ENCODE assay signal across 20 cellular contexts in genomic region chr9:135037521-135038250, GRCh38. TPM values are rescaled to one million over a fixed set of nuclear protein-coding genes. Genes with fewer than 3 reads are reported as not detected.
A peak's percentile ranks its signal among the peaks of the same experiment; 100 is the strongest.
DNase-seq lines count a peak whose midpoint lies in the region; TF ChIP-seq lines count a peak whose summit lies in the region.
"Had no signal": no experiment of that assay in that cellular context is flagged by ENCODE, and none has a peak within 500 bp of the region (broad histone marks: within the 10 kb centered on the region; RNA-seq: fewer than 3 reads in every experiment).

No MANE protein-coding gene starts in this region.

- no peak overlapping the region for H4K5ac ChIP-seq in H9 (ENCODE audit: insufficient read length, low read depth, low read length)

- H3K27me3 ChIP-seq in H9 (ENCODE audit: insufficient read depth, low read length) (no peaks in the 10 kb centered on the region), osteoblast (ENCODE audit: insufficient read depth, low read length) (no peaks in the 10 kb centered on the region)
- no peaks in the 10 kb centered on the region for H3K27me3 ChIP-seq in effector memory CD4-positive, alpha-beta T cell (replicated peaks; ENCODE audit: control insufficient read depth, insufficient read depth, low read length, poor library complexity, severe bottlenecking)

- H3K23me2 ChIP-seq in H9 (ENCODE audit: insufficient read length, low read depth, low read length, poor library complexity, severe bottlenecking) = no peaks in the 10 kb centered on the region

- peak; percentile 14 for DNase-seq in H9
- peak; percentile 12 for DNase-seq in activated CD4-positive, alpha-beta memory T cell treated with anti-CD3 and anti-CD28 coated beads, Interleukin-2, amount 10 ng/mL, durations not matched to agents 7 days and 5 days
- peak; percentile 41 for DNase-seq in osteoblast (ENCODE audit: insufficient read length, low spot score, missing footprints)
- DNase-seq in type B pancreatic cell (ENCODE audit: extremely low spot score, unreplicated experiment) = peak; percentile 52
- DNase-seq in GM19238 (ENCODE audit: insufficient read length, low spot score) = no peak
- no peak for DNase-seq in effector memory CD4-positive, alpha-beta T cell
- DNase-seq in activated T-helper 1 cell treated with anti-CD3 and anti-CD28 coated beads, Interleukin-12 subunit alpha, Interleukin-12 subunit beta, Interleukin-2, Interleukin-4 antibody, amounts not matched to agents 30 ng/mL and 10 ng/mL and 1 ng/mL, durations not matched to agents 14 hours and 24 hours and 36 hours (ENCODE audit: low spot score) = no peak
- DNase-seq: CD4-positive, CD25-positive, alpha-beta regulatory T cell; COR-L47; DMS 273 treated with DMSO at 0.1 percent for 48 hours; GM23248; HCEC 1CT; MM.1S; NCI-H1105; NCI-H2081; NCI-H510A treated with DMSO at 0.1 percent for 48 hours; NCI-H774; Right ventricle myocardium superior had no signal

- H4K20me1 ChIP-seq in H9 (ENCODE audit: control insufficient read depth, insufficient read depth, insufficient read length) (peaks cover 2% of the 10 kb centered on the region), osteoblast (ENCODE audit: insufficient read depth, low read length) (no peaks in the 10 kb centered on the region)

- H3K9ac ChIP-seq in H9 (ENCODE audit: extremely low read depth, insufficient read length, low read length) = no peak overlapping the region
- H3K9ac ChIP-seq: GM23248 had no signal

- H3K4me1 Mint-ChIP-seq in H9 (peaks cover 7% of the 10 kb centered on the region in 2 experiments; a peak in 3 of 4 replicates), type B pancreatic cell (ENCODE audit: unreplicated experiment) (no peaks in the 10 kb centered on the region)
- no peaks in the 10 kb centered on the region for H3K4me1 Mint-ChIP-seq in activated CD4-positive, alpha-beta memory T cell treated with anti-CD3 and anti-CD28 coated beads, Interleukin-2, amount 10 ng/mL, durations not matched to agents 7 days and 5 days
- H3K4me1 Mint-ChIP-seq in activated T-helper 1 cell treated with anti-CD3 and anti-CD28 coated beads, Interleukin-12 subunit alpha, Interleukin-12 subunit beta, Interleukin-2, Interleukin-4 antibody, amounts not matched to agents 30 ng/mL and 10 ng/mL and 1 ng/mL, durations not matched to agents 14 hours and 24 hours and 36 hours (ENCODE audit: low read depth) = no peaks in the 10 kb centered on the region
- H3K4me1 Mint-ChIP-seq: CD4-positive, CD25-positive, alpha-beta regulatory T cell had no signal

- H3K4ac ChIP-seq in H9 (ENCODE audit: low read depth, low read length) = no peak overlapping the region

- no peak overlapping the region for H4K8ac ChIP-seq in H9 (replicated peaks; ENCODE audit: insufficient read length, low read depth, low read length)

- H2AFZ ChIP-seq in H9 (ENCODE audit: low read length) (no peak overlapping the region), osteoblast (ENCODE audit: low read length) (no peak overlapping the region)
- H2AFZ ChIP-seq: GM23248 had no signal

- no peaks in the 10 kb centered on the region for H3K79me1 ChIP-seq in H9 (ENCODE audit: insufficient read depth, low read depth, low read length, poor library complexity, severe bottlenecking)

- no peaks in the 10 kb centered on the region for H3K36me3 ChIP-seq in osteoblast (ENCODE audit: insufficient read depth, low read length)
- no peaks in the 10 kb centered on the region for H3K36me3 ChIP-seq in effector memory CD4-positive, alpha-beta T cell (ENCODE audit: control insufficient read depth, insufficient read depth, low read length)

- H3K27ac Mint-ChIP-seq in H9 = peak overlapping the region in 1 of 3 experiments; percentile 76; a peak in 1 of 7 replicates
- H3K27ac Mint-ChIP-seq in activated CD4-positive, alpha-beta memory T cell treated with anti-CD3 and anti-CD28 coated beads, Interleukin-2, amount 10 ng/mL, durations not matched to agents 7 days and 5 days = no peak overlapping the region
- no peak overlapping the region for H3K27ac Mint-ChIP-seq in type B pancreatic cell
- no peak overlapping the region for H3K27ac Mint-ChIP-seq in activated T-helper 1 cell treated with anti-CD3 and anti-CD28 coated beads, Interleukin-12 subunit alpha, Interleukin-12 subunit beta, Interleukin-2, Interleukin-4 antibody, amounts not matched to agents 30 ng/mL and 10 ng/mL and 1 ng/mL, durations not matched to agents 14 hours and 24 hours and 36 hours
- H3K27ac Mint-ChIP-seq: CD4-positive, CD25-positive, alpha-beta regulatory T cell had no signal

- TF ChIP-seq CTCF in H9 (conservative IDR thresholded peaks at IDR 0.05) = no peak
- no peak for TF ChIP-seq CTCF in osteoblast (IDR thresholded peaks at IDR 0.05; ENCODE audit: extremely low read depth, low read depth, low read length)
- TF ChIP-seq CTCF in type B pancreatic cell (conservative IDR thresholded peaks at IDR 0.05) = no peak

- no peak overlapping the region for H3K4me3 ChIP-seq in osteoblast (ENCODE audit: insufficient read depth, low read length)
- no peak overlapping the region for H3K4me3 ChIP-seq in effector memory CD4-positive, alpha-beta T cell (ENCODE audit: insufficient read depth, low read depth, low read length, poor library complexity, severe bottlenecking)
- H3K4me3 ChIP-seq: GM23248 had no signal

- H3K79me2 ChIP-seq in H9 (ENCODE audit: insufficient read depth, low read length) = no peaks in the 10 kb centered on the region
- no peaks in the 10 kb centered on the region for H3K79me2 ChIP-seq in osteoblast (ENCODE audit: insufficient read depth, low read length)

- H3K18ac ChIP-seq in H9 (ENCODE audit: insufficient read length, low read depth, low read length) = no peak overlapping the region

- no peak overlapping the region for H3K27ac ChIP-seq in H9 (ENCODE audit: insufficient read length, low read depth, low read length)
- no peak overlapping the region for H3K27ac ChIP-seq in osteoblast (ENCODE audit: low read depth, low read length)
- H3K27ac ChIP-seq in effector memory CD4-positive, alpha-beta T cell (ENCODE audit: insufficient read depth, low read length, poor library complexity, severe bottlenecking) = no peak overlapping the region
- H3K27ac ChIP-seq: GM23248 had no signal

- POLR2A ChIA-PET in activated CD4-positive, alpha-beta memory T cell treated with anti-CD3 and anti-CD28 coated beads, Interleukin-2, amount 10 ng/mL, durations not matched to agents 7 days and 5 days (lab: Charles Lee) = no interaction called here

- no peak overlapping the region for H2AK5ac ChIP-seq in H9 (ENCODE audit: insufficient read length, low read length)

- no peak overlapping the region for H2BK5ac ChIP-seq in H9 (ENCODE audit: insufficient read length, low read length)

- H3K56ac ChIP-seq in H9 (ENCODE audit: insufficient read length, low read depth, low read length) = no peak overlapping the region

- intact Hi-C loops in activated T-helper 1 cell treated with anti-CD3 and anti-CD28 coated beads, Interleukin-12 subunit alpha, Interleukin-12 subunit beta, Interleukin-2, Interleukin-4 antibody, amounts not matched to agents 30 ng/mL and 10 ng/mL and 1 ng/mL, durations not matched to agents 14 hours and 24 hours and 36 hours (cut with micrococcal nuclease) = no loop called here

- no peak overlapping the region for H3K23ac ChIP-seq in H9 (ENCODE audit: insufficient read length, low read depth, low read length)

- H2BK12ac ChIP-seq in H9 (ENCODE audit: insufficient read length, low read depth, low read length) = no peak overlapping the region

- H3T11ph ChIP-seq in H9 (ENCODE audit: low read length) = no peak overlapping the region

- no peaks in the 10 kb centered on the region for H3K4me1 ChIP-seq in H9 (ENCODE audit: insufficient read depth, low read length)
- H3K4me1 ChIP-seq in osteoblast (ENCODE audit: insufficient read depth, low read length) = no peaks in the 10 kb centered on the region
- no peaks in the 10 kb centered on the region for H3K4me1 ChIP-seq in effector memory CD4-positive, alpha-beta T cell (ENCODE audit: control insufficient read depth, insufficient read depth, low read length, poor library complexity, severe bottlenecking)

- H2BK15ac ChIP-seq in H9 (ENCODE audit: low read depth, low read length) = no peak overlapping the region

- H3K9me3 Mint-ChIP-seq in H9 = no peaks in the 10 kb centered on the region
- H3K9me3 Mint-ChIP-seq in activated CD4-positive, alpha-beta memory T cell treated with anti-CD3 and anti-CD28 coated beads, Interleukin-2, amount 10 ng/mL, durations not matched to agents 7 days and 5 days = no peaks in the 10 kb centered on the region
- H3K9me3 Mint-ChIP-seq in type B pancreatic cell = no peaks in the 10 kb centered on the region
- no peaks in the 10 kb centered on the region for H3K9me3 Mint-ChIP-seq in activated T-helper 1 cell treated with anti-CD3 and anti-CD28 coated beads, Interleukin-12 subunit alpha, Interleukin-12 subunit beta, Interleukin-2, Interleukin-4 antibody, amounts not matched to agents 30 ng/mL and 10 ng/mL and 1 ng/mL, durations not matched to agents 14 hours and 24 hours and 36 hours

- H2BK20ac ChIP-seq in H9 (ENCODE audit: low read depth, low read length, poor library complexity, severe bottlenecking) = no peak overlapping the region

- WGBS in H9 (ENCODE audit: extremely low coverage, insufficient read length, low lambda C conversion rate) = no CpG with 5 or more reads among the region's 20 CpGs

- H3K4me3 Mint-ChIP-seq in H9 = no peak overlapping the region
- H3K4me3 Mint-ChIP-seq in activated CD4-positive, alpha-beta memory T cell treated with anti-CD3 and anti-CD28 coated beads, Interleukin-2, amount 10 ng/mL, durations not matched to agents 7 days and 5 days = no peak overlapping the region
- no peak overlapping the region for H3K4me3 Mint-ChIP-seq in type B pancreatic cell
- no peak overlapping the region for H3K4me3 Mint-ChIP-seq in activated T-helper 1 cell treated with anti-CD3 and anti-CD28 coated beads, Interleukin-12 subunit alpha, Interleukin-12 subunit beta, Interleukin-2, Interleukin-4 antibody, amounts not matched to agents 30 ng/mL and 10 ng/mL and 1 ng/mL, durations not matched to agents 14 hours and 24 hours and 36 hours
- H3K4me3 Mint-ChIP-seq: CD4-positive, CD25-positive, alpha-beta regulatory T cell had no signal

- no peak overlapping the region for H2BK120ac ChIP-seq in H9 (ENCODE audit: low read depth, low read length, poor library complexity, severe bottlenecking)

- CTCF ChIA-PET in activated CD4-positive, alpha-beta memory T cell treated with anti-CD3 and anti-CD28 coated beads, Interleukin-2, amount 10 ng/mL, durations not matched to agents 7 days and 5 days (lab: Charles Lee) = interaction anchor here (1.0 kb wide), 1 partner anchor 375 kb away, joined by 3 read pairs; no protein-coding TSS in a partner anchor

- H3K9me3 ChIP-seq in H9 (ENCODE audit: control insufficient read depth, low read depth, low read length) (no peaks in the 10 kb centered on the region), osteoblast (ENCODE audit: low read depth, low read length) (no peaks in the 10 kb centered on the region)
- no peaks in the 10 kb centered on the region for H3K9me3 ChIP-seq in effector memory CD4-positive, alpha-beta T cell (ENCODE audit: control insufficient read depth, low read length)

- H4K91ac ChIP-seq in H9 (ENCODE audit: insufficient read length, low read depth, low read length) = no peak overlapping the region

- H3K4me2 ChIP-seq in H9 (ENCODE audit: insufficient read depth, insufficient read length, low read length) (no peak overlapping the region), osteoblast (ENCODE audit: insufficient read depth, low read length) (no peak overlapping the region)

- no peaks in the 10 kb centered on the region for H3K36me3 Mint-ChIP-seq in H9 (ENCODE audit: insufficient read depth in 1 of 3, low read depth in 3 of 3)
- no peaks in the 10 kb centered on the region for H3K36me3 Mint-ChIP-seq in activated CD4-positive, alpha-beta memory T cell treated with anti-CD3 and anti-CD28 coated beads, Interleukin-2, amount 10 ng/mL, durations not matched to agents 7 days and 5 days (ENCODE audit: low read depth)
- no peaks in the 10 kb centered on the region for H3K36me3 Mint-ChIP-seq in type B pancreatic cell
- H3K36me3 Mint-ChIP-seq in activated T-helper 1 cell treated with anti-CD3 and anti-CD28 coated beads, Interleukin-12 subunit alpha, Interleukin-12 subunit beta, Interleukin-2, Interleukin-4 antibody, amounts not matched to agents 30 ng/mL and 10 ng/mL and 1 ng/mL, durations not matched to agents 14 hours and 24 hours and 36 hours (ENCODE audit: low read depth) = no peaks in the 10 kb centered on the region
- H3K36me3 Mint-ChIP-seq: CD4-positive, CD25-positive, alpha-beta regulatory T cell had no signal

- no peak overlapping the region for H3K14ac ChIP-seq in H9 (ENCODE audit: insufficient read depth, low read length)

- peaks cover 3% of the 10 kb centered on the region; the same call in 1 of the 2 replicates for H3K27me3 Mint-ChIP-seq in H9 (ENCODE audit: low read depth)
- no peaks in the 10 kb centered on the region for H3K27me3 Mint-ChIP-seq in activated CD4-positive, alpha-beta memory T cell treated with anti-CD3 and anti-CD28 coated beads, Interleukin-2, amount 10 ng/mL, durations not matched to agents 7 days and 5 days
- H3K27me3 Mint-ChIP-seq in type B pancreatic cell = peaks cover 22% of the 10 kb centered on the region
- no peaks in the 10 kb centered on the region for H3K27me3 Mint-ChIP-seq in activated T-helper 1 cell treated with anti-CD3 and anti-CD28 coated beads, Interleukin-12 subunit alpha, Interleukin-12 subunit beta, Interleukin-2, Interleukin-4 antibody, amounts not matched to agents 30 ng/mL and 10 ng/mL and 1 ng/mL, durations not matched to agents 14 hours and 24 hours and 36 hours (ENCODE audit: insufficient read depth)
- H3K27me3 Mint-ChIP-seq: CD4-positive, CD25-positive, alpha-beta regulatory T cell had no signal

RNA-seq across cellular contexts. Expression of gene OLFM1, which starts 49.8 kb away (rescaled TPM):
- total RNA-seq in H9 (2021) (34.1 and 36.8 TPM in 2 replicates), osteoblast (under 0.01 and 0.29 TPM in 2 replicates), type B pancreatic cell (ENCODE audit: low replicate concordance) (8.0 and 9.7 TPM in 2 replicates)
- not detected for total RNA-seq in activated CD4-positive, alpha-beta memory T cell treated with anti-CD3 and anti-CD28 coated beads, Interleukin-2, amount 10 ng/mL, durations not matched to agents 7 days and 5 days
- total RNA-seq in activated T-helper 1 cell treated with anti-CD3 and anti-CD28 coated beads, Interleukin-12 subunit alpha, Interleukin-12 subunit beta, Interleukin-2, Interleukin-4 antibody, amounts not matched to agents 30 ng/mL and 10 ng/mL and 1 ng/mL, durations not matched to agents 14 hours and 24 hours and 36 hours = 0.47 and 0.66 TPM in 2 replicates
- total RNA-seq: CD4-positive, CD25-positive, alpha-beta regulatory T cell; LHCN-M2; OCI-LY7 had no signal

Comparison
In these comparisons a context has a peak if more than half of its experiments do, and no peak if none do; other contexts are left out.
1. DNase-seq: peak in H9 (single experiment), activated CD4-positive, alpha-beta memory T cell treated with anti-CD3 and anti-CD28 coated beads, Interleukin-2, amount 10 ng/mL, durations not matched to agents 7 days and 5 days (single experiment), osteoblast (single experiment) and type B pancreatic cell (single experiment); none in GM19238 (single experiment), effector memory CD4-positive, alpha-beta T cell (0 of 3) and activated T-helper 1 cell treated with anti-CD3 and anti-CD28 coated beads, Interleukin-12 subunit alpha, Interleukin-12 subunit beta, Interleukin-2, Interleukin-4 antibody, amounts not matched to agents 30 ng/mL and 10 ng/mL and 1 ng/mL, durations not matched to agents 14 hours and 24 hours and 36 hours (single experiment).